ENCODE assay signal across 8 cellular contexts in the genomic region with DNA sequence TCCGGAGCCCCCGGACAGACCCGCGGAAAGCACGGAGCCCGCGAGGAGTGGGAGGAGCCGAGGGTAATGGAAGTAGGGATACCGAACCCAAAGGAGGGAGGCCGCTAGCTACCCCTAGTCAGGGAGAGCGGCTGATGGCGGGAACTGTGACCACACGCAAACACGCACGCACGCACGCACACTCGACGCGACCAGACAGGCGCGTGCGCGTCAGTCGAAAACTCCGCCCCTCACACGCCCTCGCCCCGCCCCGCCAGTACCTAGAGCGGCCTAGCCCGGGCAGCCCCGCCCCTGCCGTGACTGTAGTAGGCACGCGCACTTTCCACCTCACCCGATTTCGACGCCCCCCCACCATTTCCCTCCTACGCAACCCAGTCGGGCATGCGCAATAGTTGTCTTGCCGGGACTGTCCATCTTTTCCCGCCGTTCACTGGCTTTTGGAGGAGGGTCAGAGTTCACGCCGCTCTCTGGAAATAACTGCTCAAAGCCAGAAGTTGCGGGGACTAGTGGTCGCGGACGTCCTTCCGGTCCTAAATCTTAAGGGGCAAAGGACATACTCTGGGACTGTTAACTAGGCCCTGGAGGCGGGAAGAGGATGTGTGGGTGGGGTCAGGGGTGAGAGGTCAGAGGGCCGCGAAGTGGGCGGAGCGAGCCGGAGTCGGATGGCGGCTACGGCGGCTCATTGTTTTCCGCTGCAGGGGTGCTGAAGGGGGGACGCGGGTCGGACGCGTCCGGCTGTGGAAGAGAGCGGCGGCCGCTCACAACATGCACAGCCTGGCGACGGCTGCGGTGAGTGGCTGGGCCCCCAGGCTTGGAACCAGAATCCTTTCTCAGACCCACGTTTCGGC. TPM values are rescaled to one million over a fixed set of nuclear protein-coding genes. Genes with fewer than 3 reads are reported as not detected.
A peak's percentile ranks its signal among the peaks of the same experiment; 100 is the strongest.
DNase-seq lines count a peak whose midpoint lies in the region; ATAC-seq, FAIRE-seq and TF ChIP-seq lines count a peak whose summit lies in the region.

Gene CNOT9, plus strand, starts transcription at position 650 of the 848 bp plus-strand sequence. Its CDS starts 116 bp downstream, at position 766.
A gene with protein sequence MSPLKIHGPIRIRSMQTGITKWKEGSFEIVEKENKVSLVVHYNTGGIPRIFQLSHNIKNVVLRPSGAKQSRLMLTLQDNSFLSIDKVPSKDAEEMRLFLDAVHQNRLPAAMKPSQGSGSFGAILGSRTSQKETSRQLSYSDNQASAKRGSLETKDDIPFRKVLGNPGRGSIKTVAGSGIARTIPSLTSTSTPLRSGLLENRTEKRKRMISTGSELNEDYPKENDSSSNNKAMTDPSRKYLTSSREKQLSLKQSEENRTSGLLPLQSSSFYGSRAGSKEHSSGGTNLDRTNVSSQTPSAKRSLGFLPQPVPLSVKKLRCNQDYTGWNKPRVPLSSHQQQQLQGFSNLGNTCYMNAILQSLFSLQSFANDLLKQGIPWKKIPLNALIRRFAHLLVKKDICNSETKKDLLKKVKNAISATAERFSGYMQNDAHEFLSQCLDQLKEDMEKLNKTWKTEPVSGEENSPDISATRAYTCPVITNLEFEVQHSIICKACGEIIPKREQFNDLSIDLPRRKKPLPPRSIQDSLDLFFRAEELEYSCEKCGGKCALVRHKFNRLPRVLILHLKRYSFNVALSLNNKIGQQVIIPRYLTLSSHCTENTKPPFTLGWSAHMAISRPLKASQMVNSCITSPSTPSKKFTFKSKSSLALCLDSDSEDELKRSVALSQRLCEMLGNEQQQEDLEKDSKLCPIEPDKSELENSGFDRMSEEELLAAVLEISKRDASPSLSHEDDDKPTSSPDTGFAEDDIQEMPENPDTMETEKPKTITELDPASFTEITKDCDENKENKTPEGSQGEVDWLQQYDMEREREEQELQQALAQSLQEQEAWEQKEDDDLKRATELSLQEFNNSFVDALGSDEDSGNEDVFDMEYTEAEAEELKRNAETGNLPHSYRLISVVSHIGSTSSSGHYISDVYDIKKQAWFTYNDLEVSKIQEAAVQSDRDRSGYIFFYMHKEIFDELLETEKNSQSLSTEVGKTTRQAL (minus strand): TSS at position 162 of the 848 bp plus-strand sequence. CDS start 9,698 bp downstream, outside the sequence.

- H2AFZ ChIP-seq in Loucy (ENCODE audit: low read length) = peak within 1 kb of the TSS; percentile 95

- H3K4me2 ChIP-seq in Loucy (ENCODE audit: low read depth, low read length, poor library complexity, severe bottlenecking) = peak within 1 kb of the TSS; percentile 95

- H3K4me3 Mint-ChIP-seq in natural killer cell treated with Interleukin-12 subunit alpha and Interleukin-12 subunit beta and Interleukin-15 and Interleukin-18, amount 100 ng/mL, for 72 hours = peak within 1 kb of the TSS; percentile 97

- no peaks in the 10 kb centered on the region for H3K9me2 ChIP-seq in Loucy (replicated peaks; ENCODE audit: low read depth, low read length)

- H3K4me3 ChIP-seq in Loucy (ENCODE audit: low read length, poor library complexity, severe bottlenecking) = peak within 1 kb of the TSS; percentile 85

- peak; percentile 96 to 97 for ATAC-seq in natural killer cell treated with Interleukin-12 subunit alpha and Interleukin-12 subunit beta and Interleukin-15 and Interleukin-18, amount 100 ng/mL, for 72 hours
- peak; percentile 95 for ATAC-seq in stimulated activated naive CD8-positive, alpha-beta T cell treated with anti-CD3 and anti-CD28 coated beads, Interleukin-15, Interleukin-2, amounts not matched to agents 100 U/mL and 50 U/mL, for 24 hours

- H3K36me3 Mint-ChIP-seq in natural killer cell treated with Interleukin-12 subunit alpha and Interleukin-12 subunit beta and Interleukin-15 and Interleukin-18, amount 100 ng/mL, for 72 hours = peaks cover 22% of the 10 kb centered on the region

- peak; percentile 99 for DNase-seq in EL
- DNase-seq in H54 (ENCODE audit: insufficient read length, low spot score) = peak; percentile 79
- DNase-seq in activated T-helper 9 cell treated with anti-CD3 and anti-CD28 coated beads, Interleukin-2, amount 50 U/mL, for 16 hours (ENCODE audit: low read depth) = peak; percentile 100
- peak; percentile 96 for DNase-seq in fibroblast of peridontal ligament (ENCODE audit: extremely low read depth)
- peak; percentile 100 for DNase-seq in natural killer cell treated with Interleukin-12 subunit alpha and Interleukin-12 subunit beta and Interleukin-15 and Interleukin-18, amount 100 ng/mL, for 72 hours (ENCODE audit: low spot score)
- peak; percentile 100 for DNase-seq in stimulated activated naive CD8-positive, alpha-beta T cell treated with anti-CD3 and anti-CD28 coated beads, Interleukin-15, Interleukin-2, amounts not matched to agents 100 U/mL and 50 U/mL, for 24 hours

- peaks cover 65% of the 10 kb centered on the region for H3K4me1 ChIP-seq in Loucy (ENCODE audit: insufficient read depth, low read length, poor library complexity, severe bottlenecking)

- H3K27ac Mint-ChIP-seq in natural killer cell treated with Interleukin-12 subunit alpha and Interleukin-12 subunit beta and Interleukin-15 and Interleukin-18, amount 100 ng/mL, for 72 hours = peak within 1 kb of the TSS; percentile 93 to 98

- H3K4me1 Mint-ChIP-seq in natural killer cell treated with Interleukin-12 subunit alpha and Interleukin-12 subunit beta and Interleukin-15 and Interleukin-18, amount 100 ng/mL, for 72 hours (ENCODE audit: low read depth in 2 of 2) = peaks cover 49% of the 10 kb centered on the region in 2 donors

- H4K20me1 ChIP-seq in Loucy (ENCODE audit: insufficient read depth, low read length, poor library complexity, severe bottlenecking) = peaks cover 84% of the 10 kb centered on the region

- TF ChIP-seq POLR2A in H54 (IDR thresholded peaks at IDR 0.05; ENCODE audit: low read depth, low read length) (peak; percentile 64), Raji (IDR thresholded peaks at IDR 0.05; ENCODE audit: insufficient read depth, low read depth, low read length) (peak; percentile 87)

- H3K27me3 ChIP-seq in Loucy (ENCODE audit: insufficient read depth, low read length, poor library complexity, severe bottlenecking) = no peaks in the 10 kb centered on the region

- no peaks in the 10 kb centered on the region for H3F3A ChIP-seq in Loucy (ENCODE audit: low read depth)

- no peaks in the 10 kb centered on the region for H3K9me3 ChIP-seq in Loucy (ENCODE audit: insufficient read depth, low read depth, low read length)

- H3K27me3 Mint-ChIP-seq in natural killer cell treated with Interleukin-12 subunit alpha and Interleukin-12 subunit beta and Interleukin-15 and Interleukin-18, amount 100 ng/mL, for 72 hours = no peaks in the 10 kb centered on the region

- no peaks in the 10 kb centered on the region for H3K9me3 Mint-ChIP-seq in natural killer cell treated with Interleukin-12 subunit alpha and Interleukin-12 subunit beta and Interleukin-15 and Interleukin-18, amount 100 ng/mL, for 72 hours

- TF ChIP-seq CTCF in Loucy (conservative IDR thresholded peaks at IDR 0.05; ENCODE audit: low read length) = no peak

- H3K36me3 ChIP-seq in Loucy (ENCODE audit: insufficient read depth, low read length) = no peaks in the 10 kb centered on the region

- H3K79me2 ChIP-seq in Loucy (ENCODE audit: insufficient read depth, low read length) = peaks cover 96% of the 10 kb centered on the region

- H3K9ac ChIP-seq in Loucy (ENCODE audit: low read depth, low read length, poor library complexity, severe bottlenecking) = peak within 1 kb of the TSS; percentile 97

- peak; percentile 78 for FAIRE-seq in H54 (lab: Jason Lieb, UNC)

RNA-seq across cellular contexts. Expression of gene CNOT9, which starts in this region (rescaled TPM):
- 100 to 1,000 TPM in 1 of 2 donors, 10 to 100 TPM in 1; 92.9 to 147 TPM for total RNA-seq in natural killer cell treated with Interleukin-12 subunit alpha and Interleukin-12 subunit beta and Interleukin-15 and Interleukin-18, amount 100 ng/mL, for 72 hours

RNA-seq across cellular contexts. Expression of the second gene that starts in this region (rescaled TPM):
- total RNA-seq in natural killer cell treated with Interleukin-12 subunit alpha and Interleukin-12 subunit beta and Interleukin-15 and Interleukin-18, amount 100 ng/mL, for 72 hours = 10 to 100 TPM; 34.0 to 63.8 TPM

Comparison
In these comparisons a context has a peak if more than half of its experiments do, and no peak if none do; other contexts are left out.
1. Peak in every context shown above with its lines: DNase-seq, ATAC-seq and H3K4me3 ChIP-seq.